In the genomic region with DNA sequence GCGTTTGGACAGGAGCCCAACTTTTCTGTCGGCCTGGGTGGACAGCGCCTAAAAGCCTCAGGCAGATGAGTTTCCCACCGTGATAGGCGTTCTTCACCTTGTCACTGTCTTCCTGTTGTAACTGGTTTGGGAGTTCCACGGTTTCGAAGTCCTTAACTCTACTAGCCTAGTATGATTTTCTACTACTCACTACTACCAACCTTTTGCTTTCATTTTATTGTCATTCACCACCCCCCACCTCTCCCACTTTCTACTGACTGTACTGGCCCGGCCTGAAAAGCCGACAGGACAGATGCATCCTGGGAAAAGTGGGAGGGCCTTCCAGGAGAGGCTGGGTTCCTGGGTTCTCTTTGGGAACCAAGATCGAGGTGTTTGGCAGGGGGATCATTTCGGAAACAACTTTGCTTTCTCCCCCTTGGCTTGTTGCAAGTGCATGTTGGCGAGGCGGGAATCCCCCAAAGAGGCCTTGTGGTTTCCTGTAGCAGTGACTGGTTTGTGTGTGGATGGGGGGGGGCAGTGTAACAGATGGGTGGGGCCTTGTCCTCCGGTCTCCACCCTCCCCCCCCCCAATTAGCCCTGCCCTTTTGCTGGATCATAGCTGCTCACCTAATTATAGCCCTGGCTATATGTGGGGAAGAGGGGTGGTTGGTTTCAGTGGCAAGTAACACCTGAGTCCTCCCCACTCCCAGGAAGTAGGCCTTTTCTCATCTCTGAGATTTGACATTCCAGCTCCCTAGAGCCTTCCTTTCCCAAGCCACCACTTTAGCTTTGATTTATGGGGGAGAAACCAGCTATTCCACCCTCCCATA, we compare ENCODE assay signal across 9 cellular contexts. TPM values are rescaled to one million over a fixed set of nuclear protein-coding genes. Genes with fewer than 3 reads are reported as not detected.
DNase-seq lines count a peak whose midpoint lies in the region; ATAC-seq, FAIRE-seq and TF ChIP-seq lines count a peak whose summit lies in the region.
"Had no signal": no experiment of that assay in that cellular context is flagged by ENCODE, and none has a peak within 500 bp of the region (broad histone marks: within the 10 kb centered on the region; RNA-seq: fewer than 3 reads in every experiment).

No MANE protein-coding gene starts in this region.

- peak overlapping the region; percentile 97 for H2BK5ac ChIP-seq in H1 (ENCODE audit: low read depth, low read length)
- peak overlapping the region; percentile 51 for H2BK5ac ChIP-seq in mesendoderm (ENCODE audit: low read length)

- H2BK15ac ChIP-seq in H1 (ENCODE audit: low read length) (0 out of 2 replicates have a peak overlapping the region, but pooled peaks have one; percentile 88), mesendoderm (replicated peaks; ENCODE audit: low read depth) (no peak overlapping the region)

- peaks cover 39% of the 10 kb centered on the region for H3K36me3 ChIP-seq in CD8-positive, alpha-beta T cell (ENCODE audit: insufficient read depth, low read length)
- H3K36me3 ChIP-seq in H1 (ENCODE audit: control insufficient read depth in 2 of 4, insufficient read depth in 4 of 4, low read length in 3 of 4): peaks cover 27 to 44% (median 36%) of the 10 kb centered on the region in 4 experiments
- H3K36me3 ChIP-seq in mesendoderm (ENCODE audit: control insufficient read depth, insufficient read depth, low read length): peaks cover 21% of the 10 kb centered on the region

- no peaks in the 10 kb centered on the region for H3K27me3 ChIP-seq in CD8-positive, alpha-beta T cell (ENCODE audit: insufficient read depth, low read length)
- no peaks in the 10 kb centered on the region for H3K27me3 ChIP-seq in H1 (replicated peaks in 1 of 4; ENCODE audit: control insufficient read depth in 3 of 4, extremely low read depth in 1 of 4, insufficient read depth in 3 of 4, low read length in 3 of 4)
- no peaks in the 10 kb centered on the region for H3K27me3 ChIP-seq in mesendoderm (ENCODE audit: insufficient read depth, low read length, poor library complexity)

- H4K5ac ChIP-seq in H1 (ENCODE audit: insufficient read length, low read depth, low read length) (peak overlapping the region; percentile 72), mesendoderm (ENCODE audit: low read length) (no peak overlapping the region)

- WGBS in H1 (ENCODE audit: extremely low coverage in 1 of 2, insufficient coverage in 1 of 2, insufficient read length in 1 of 2, insufficient replicate concordance in 2 of 2, low coverage in 1 of 2, low lambda C conversion rate in 2 of 2, missing lambda C conversion rate in 1 of 2), 2 experiments: 0% methylated on average over 14 of the region's 14 CpGs; no CpG with 5 or more reads in 1 of the 2 experiments
- WGBS in mesendoderm (ENCODE audit: extremely low coverage, insufficient coverage, low lambda C conversion rate): no CpG with 5 or more reads among the region's 14 CpGs

- H3K27me3 Mint-ChIP-seq in CD8-positive, alpha-beta T cell (ENCODE audit: low read depth): no peaks in the 10 kb centered on the region

- peak overlapping the region; percentile 97 for H3K27ac Mint-ChIP-seq in CD8-positive, alpha-beta T cell

- H3K4me1 ChIP-seq in CD8-positive, alpha-beta T cell (ENCODE audit: insufficient read depth, low read length): peaks cover 40% of the 10 kb centered on the region
- H3K4me1 ChIP-seq in H1 (replicated peaks in 1 of 4; ENCODE audit: control insufficient read depth in 3 of 4, insufficient read depth in 4 of 4, low read length in 3 of 4) (peaks cover 0 to 14% (median 6%) of the 10 kb centered on the region in 4 experiments; a peak in 5 of 7 replicates), mesendoderm (ENCODE audit: control insufficient read depth, low read depth, low read length) (peaks cover 6% of the 10 kb centered on the region)

- peak overlapping the region; percentile 88 for H4K91ac ChIP-seq in H1 (replicated peaks; ENCODE audit: insufficient read length, low read length)

- peak; percentile 19 for FAIRE-seq in H1 (lab: Jason Lieb, UNC)
- FAIRE-seq: TTC549 had no signal

- peak overlapping the region; percentile 88 to 99 for H3K4me2 ChIP-seq in H1 (ENCODE audit: insufficient read depth in 1 of 2, low read depth in 2 of 2, low read length in 2 of 2)
- H3K4me2 ChIP-seq in mesendoderm (ENCODE audit: low read length): peak overlapping the region; percentile 90

- H4K8ac ChIP-seq in H1 (ENCODE audit: extremely low read depth, insufficient read depth, low read length) (peak overlapping the region; percentile 88; the same call in 1 of the 2 replicates), mesendoderm (ENCODE audit: low read depth, low read length) (no peak overlapping the region)

- peak; percentile 75 to 96 (median 82) for DNase-seq in CD8-positive, alpha-beta T cell
- peak; percentile 74 for DNase-seq in NK-92 treated with Interleukin-12 subunit alpha and Interleukin-12 subunit beta, amount 100 ng/mL, for 24 hours (lab: John Stamatoyannopoulos, UW)
- DNase-seq in activated CD8-positive, alpha-beta memory T cell treated with anti-CD3 and anti-CD28 coated beads for 48 hours (ENCODE audit: low read depth in 2 of 3, low spot score in 2 of 3): peak in 2 of 3 experiments; percentile 52 to 69
- peak in 1 of 2 experiments; percentile 75 for DNase-seq in H1 (ENCODE audit: low read depth in 1 of 2, low spot score in 2 of 2)
- DNase-seq in mesendoderm: peak; percentile 91
- DNase-seq in stimulated activated CD8-positive, alpha-beta memory T cell treated with anti-CD3 and anti-CD28 coated beads, Interleukin-15, amount 100 ng/mL, for 1 hour (ENCODE audit: low read depth): peak; percentile 69

- TF ChIP-seq CTCF in CD8-positive, alpha-beta T cell (IDR thresholded peaks at IDR 0.05): no peak
- no peak for TF ChIP-seq CTCF in H1 (IDR thresholded peaks at IDR 0.05; ENCODE audit: control extremely low read depth in 1 of 3, insufficient read depth in 1 of 3, low read depth in 1 of 3, low read length in 3 of 3)

- H3K79me1 ChIP-seq in H1 (ENCODE audit: low read depth, low read length) (peaks cover 12% of the 10 kb centered on the region), mesendoderm (ENCODE audit: low read length) (peaks cover 16% of the 10 kb centered on the region)

- H3K18ac ChIP-seq in H1 (ENCODE audit: extremely low read depth, low read length): peak overlapping the region; percentile 93
- H3K18ac ChIP-seq in mesendoderm (ENCODE audit: low read length): peak overlapping the region; percentile 98

- H2AK5ac ChIP-seq in H1 (ENCODE audit: low read depth, low read length) (peak overlapping the region; percentile 96; the same call in 1 of the 2 replicates), mesendoderm (ENCODE audit: low read length) (peak overlapping the region; percentile 92)

- POLR2A ChIA-PET in CD8-positive, alpha-beta T cell (lab: Charles Lee): interaction anchor here (1.0 to 3.2 kb wide), 6 partner anchors 12 to 263 kb away, joined by 3 to 20 read pairs (median 6); partner anchors contain the start of genes ACAP1, NEURL4 and TMEM256
- POLR2A ChIA-PET in H1 (lab: Charles Lee; ENCODE audit: partially characterized antibody): interaction anchor here (0.8 to 11.3 kb wide), 32 partner anchors 9 to 263 kb away, joined by 3 to 223 read pairs (median 5); partner anchors contain the start of genes ACAP1, CLDN7, CTDNEP1 and DLG4

- CTCF ChIA-PET in CD8-positive, alpha-beta T cell (lab: Charles Lee): interaction anchor here (1.1 to 2.5 kb wide), 5 partner anchors 12 to 128 kb away, joined by 5 to 14 read pairs (median 9); partner anchors contain the start of gene ACAP1
- CTCF ChIA-PET in H1 (lab: Charles Lee; ENCODE audit: partially characterized antibody): interaction anchor here (0.6 to 4.5 kb wide), 7 partner anchors 12 to 263 kb away, joined by 3 to 22 read pairs (median 3); partner anchors contain the start of gene ASGR1

- TF ChIP-seq POLR2A in H1 (IDR thresholded peaks at IDR 0.05; ENCODE audit: control extremely low read depth in 1 of 2, low read depth in 2 of 2, low read length in 2 of 2): peak; percentile 50 to 66

- H3K9ac ChIP-seq in H1 (replicated peaks in 1 of 4; ENCODE audit: extremely low read depth in 1 of 4, low read depth in 3 of 4, low read length in 3 of 4) (peak overlapping the region; percentile 71 to 98 (median 96)), mesendoderm (ENCODE audit: low read length) (peak overlapping the region; percentile 98)

- H3K23me2 ChIP-seq in H1 (ENCODE audit: low read depth, low read length): peaks cover 10% of the 10 kb centered on the region

- 0 out of 2 replicates have a peak overlapping the region, but pooled peaks have one; percentile 32 for H2BK20ac ChIP-seq in H1 (ENCODE audit: low read length)

- H3K14ac ChIP-seq in H1 (ENCODE audit: insufficient read length): no peak overlapping the region

- no peak overlapping the region for H2BK12ac ChIP-seq in H1 (ENCODE audit: low read depth, low read length)

- H3K4ac ChIP-seq in H1 (replicated peaks; ENCODE audit: insufficient read length, low read depth, low read length) (peak overlapping the region; percentile 99), mesendoderm (ENCODE audit: low read depth, low read length) (peak overlapping the region; percentile 100)

- ATAC-seq in CD8-positive, alpha-beta T cell: peak; percentile 32
- peak; percentile 20 for ATAC-seq in HG03025 (IDR thresholded peaks at IDR 0.05; ENCODE audit: low FRiP score, unreplicated experiment)
- no peak for ATAC-seq in HG03139 (IDR thresholded peaks at IDR 0.05; ENCODE audit: unreplicated experiment)

- no peaks in the 10 kb centered on the region for H3K9me3 ChIP-seq in CD8-positive, alpha-beta T cell (ENCODE audit: low read length)
- H3K9me3 ChIP-seq in H1 (ENCODE audit: insufficient read depth in 2 of 2, low read depth in 1 of 2, low read length in 1 of 2): no peaks in the 10 kb centered on the region

- no peak overlapping the region for H3K23ac ChIP-seq in H1 (ENCODE audit: insufficient read length)
- peak overlapping the region; percentile 92 for H3K23ac ChIP-seq in mesendoderm (ENCODE audit: low read length)

- H3K36me3 Mint-ChIP-seq in CD8-positive, alpha-beta T cell: peaks cover 55% of the 10 kb centered on the region

- no peak for TF ChIP-seq RAD21 in H1 (IDR thresholded peaks at IDR 0.05 in 1 of 2, conservative IDR thresholded peaks at IDR 0.05 in 1 of 2; ENCODE audit: low read depth in 2 of 2, low read length in 2 of 2)

- peaks cover 56% of the 10 kb centered on the region for H3K4me1 Mint-ChIP-seq in CD8-positive, alpha-beta T cell (ENCODE audit: low read depth)

- H3K4me3 Mint-ChIP-seq in CD8-positive, alpha-beta T cell: peak overlapping the region; percentile 94

- no peaks in the 10 kb centered on the region for H3K9me3 Mint-ChIP-seq in CD8-positive, alpha-beta T cell

- H3K56ac ChIP-seq in H1 (replicated peaks; ENCODE audit: insufficient read length, low read depth, low read length) (peak overlapping the region; percentile 94), mesendoderm (ENCODE audit: low read length) (peak overlapping the region; percentile 97)

- peak overlapping the region; percentile 94 for H3K27ac ChIP-seq in CD8-positive, alpha-beta T cell (ENCODE audit: low read depth, low read length)
- H3K27ac ChIP-seq in H1 (ENCODE audit: low read depth, low read length): peak overlapping the region; percentile 92
- peak overlapping the region; percentile 97 for H3K27ac ChIP-seq in mesendoderm (ENCODE audit: low read depth, low read length)

- H2BK120ac ChIP-seq in H1 (replicated peaks; ENCODE audit: low read depth, low read length) (peak overlapping the region; percentile 70), mesendoderm (ENCODE audit: low read depth, low read length) (no peak overlapping the region)

- TF ChIP-seq EP300 in H1 (IDR thresholded peaks at IDR 0.05; ENCODE audit: borderline replicate concordance in 1 of 2, low read depth in 2 of 2, low read length in 2 of 2): no peak

- intact Hi-C loops in CD8-positive, alpha-beta T cell (cut with DNase I, micrococcal nuclease): loop anchor here (1.0 to 5.0 kb wide), 6 partner anchors 20 to 1073 kb away; partner anchors contain the start of genes NEURL4 (in 1 of the 2), POLR2A (in 1 of the 2) and RPL26 (in 1 of the 2)

- no peak overlapping the region for H2AFZ ChIP-seq in H1 (ENCODE audit: low read length)

- H4K20me1 ChIP-seq in H1 (replicated peaks in 1 of 2; ENCODE audit: control insufficient read depth in 1 of 2, insufficient read depth in 2 of 2, low read length in 2 of 2): peaks cover 21 to 26% of the 10 kb centered on the region in 2 experiments

- peaks cover 17 to 38% of the 10 kb centered on the region in 2 experiments for H3K79me2 ChIP-seq in H1 (ENCODE audit: control insufficient read depth in 1 of 2, insufficient read depth in 2 of 2, low read length in 2 of 2)
- H3K79me2 ChIP-seq in mesendoderm (ENCODE audit: control insufficient read depth, insufficient read depth, low read length): peaks cover 39% of the 10 kb centered on the region

- H3K4me3 ChIP-seq in CD8-positive, alpha-beta T cell (ENCODE audit: low read depth, low read length): peak overlapping the region; percentile 92
- H3K4me3 ChIP-seq in H1 (ENCODE audit: extremely low read depth in 1 of 4, insufficient read depth in 2 of 4, low read depth in 3 of 4, low read length in 4 of 4) (peak overlapping the region; percentile 87 to 97 (median 90)), mesendoderm (ENCODE audit: low read length) (peak overlapping the region; percentile 91)

RNA-seq across cellular contexts. Expression of gene EIF5A, which starts 1.4 kb away (rescaled TPM):
- 100 to 1,000 TPM; 581 to 613 TPM for total RNA-seq in CD8-positive, alpha-beta T cell
- 1,158 and 1,172 TPM in 2 replicates for total RNA-seq in H1 (2021; fragmentation: NEBNext Ultra II Directional; extraction: Animal tissue kit (Norgen Biotek cat#: 25700))
- polyA plus RNA-seq in H1 (2011; rRNA removed): 717 and 962 TPM in 2 replicates
- 875 TPM for polyA plus RNA-seq in H1 (2011; cell fraction: cytosol; rRNA removed)
- 719 TPM for polyA plus RNA-seq in H1 (2011; cell fraction: nucleus; rRNA removed)
- polyA plus RNA-seq in H1 (2012, experiment 1 of 2): 1,190 to 1,288 TPM (median 1,234 TPM) in 4 replicates
- polyA plus RNA-seq in H1 (2012, experiment 2 of 2): 1,228 TPM
- polyA plus RNA-seq in H1 (2013, experiment 1 of 2): 992 TPM
- 1,009 TPM for polyA plus RNA-seq in H1 (2013, experiment 2 of 2)
- 837 and 958 TPM in 2 replicates for polyA minus RNA-seq in H1 (2011; rRNA and poly(A)+ RNA removed)
- 476 TPM for polyA minus RNA-seq in H1 (2011; cell fraction: cytosol; rRNA and poly(A)+ RNA removed)
- 281 TPM for polyA minus RNA-seq in H1 (2011; cell fraction: nucleus; rRNA and poly(A)+ RNA removed)
- polyA plus RNA-seq in mesendoderm (2013, experiment 1 of 2): 1,299 TPM
- 1,284 TPM for polyA plus RNA-seq in mesendoderm (2013, experiment 2 of 2)

RNA-seq across cellular contexts. Expression of gene GPS2, which starts 6.3 kb away (rescaled TPM):
- total RNA-seq in CD8-positive, alpha-beta T cell: 100 to 1,000 TPM; 128 to 132 TPM
- total RNA-seq in H1 (2021; fragmentation: NEBNext Ultra II Directional; extraction: Animal tissue kit (Norgen Biotek cat#: 25700)): 67.0 and 74.8 TPM in 2 replicates
- 152 and 203 TPM in 2 replicates for polyA plus RNA-seq in H1 (2011; rRNA removed)
- polyA plus RNA-seq in H1 (2011; cell fraction: cytosol; rRNA removed): 79.1 TPM
- 153 TPM for polyA plus RNA-seq in H1 (2011; cell fraction: nucleus; rRNA removed)
- 73.9 to 93.2 TPM (median 88.0 TPM) in 4 replicates for polyA plus RNA-seq in H1 (2012, experiment 1 of 2)
- polyA plus RNA-seq in H1 (2012, experiment 2 of 2): 103 TPM
- 63.1 TPM for polyA plus RNA-seq in H1 (2013, experiment 1 of 2)
- polyA plus RNA-seq in H1 (2013, experiment 2 of 2): 58.9 TPM
- polyA minus RNA-seq in H1 (2011; rRNA and poly(A)+ RNA removed): 43.0 and 79.6 TPM in 2 replicates
- polyA minus RNA-seq in H1 (2011; cell fraction: cytosol; rRNA and poly(A)+ RNA removed): 44.0 TPM
- polyA minus RNA-seq in H1 (2011; cell fraction: nucleus; rRNA and poly(A)+ RNA removed): 47.7 TPM
- polyA plus RNA-seq in mesendoderm (2013, experiment 1 of 2): 58.1 TPM
- polyA plus RNA-seq in mesendoderm (2013, experiment 2 of 2): 57.8 TPM

RNA-seq across cellular contexts. Expression of gene YBX2, which starts 14.4 kb away (rescaled TPM):
- total RNA-seq in CD8-positive, alpha-beta T cell: not detected
- total RNA-seq in H1 (2021; fragmentation: NEBNext Ultra II Directional; extraction: Animal tissue kit (Norgen Biotek cat#: 25700)): 27.6 and 30.5 TPM in 2 replicates
- 19.2 and 35.5 TPM in 2 replicates for polyA plus RNA-seq in H1 (2011; rRNA removed)
- polyA plus RNA-seq in H1 (2011; cell fraction: cytosol; rRNA removed): 28.3 TPM
- polyA plus RNA-seq in H1 (2011; cell fraction: nucleus; rRNA removed): 105 TPM
- 24.2 to 40.9 TPM (median 34.5 TPM) in 4 replicates for polyA plus RNA-seq in H1 (2012, experiment 1 of 2)
- 31.0 TPM for polyA plus RNA-seq in H1 (2012, experiment 2 of 2)
- 44.7 TPM for polyA plus RNA-seq in H1 (2013, experiment 1 of 2)
- 42.3 TPM for polyA plus RNA-seq in H1 (2013, experiment 2 of 2)
- 5.5 and 10.0 TPM in 2 replicates for polyA minus RNA-seq in H1 (2011; rRNA and poly(A)+ RNA removed)
- polyA minus RNA-seq in H1 (2011; cell fraction: cytosol; rRNA and poly(A)+ RNA removed): 11.9 TPM
- 11.7 TPM for polyA minus RNA-seq in H1 (2011; cell fraction: nucleus; rRNA and poly(A)+ RNA removed)
- polyA plus RNA-seq in mesendoderm (2013, experiment 1 of 2): 11.2 TPM
- 10.6 TPM for polyA plus RNA-seq in mesendoderm (2013, experiment 2 of 2)

RNA-seq across cellular contexts. Expression of gene NEURL4, which starts 20.3 kb away (rescaled TPM):
- total RNA-seq in CD8-positive, alpha-beta T cell: 10 to 100 TPM; 29.1 to 32.2 TPM
- 46.8 and 55.4 TPM in 2 replicates for total RNA-seq in H1 (2021; fragmentation: NEBNext Ultra II Directional; extraction: Animal tissue kit (Norgen Biotek cat#: 25700))
- polyA plus RNA-seq in H1 (2011; rRNA removed): 29.6 and 39.9 TPM in 2 replicates
- 25.8 TPM for polyA plus RNA-seq in H1 (2011; cell fraction: cytosol; rRNA removed)
- polyA plus RNA-seq in H1 (2011; cell fraction: nucleus; rRNA removed): 261 TPM
- 32.3 to 49.5 TPM (median 46.3 TPM) in 4 replicates for polyA plus RNA-seq in H1 (2012, experiment 1 of 2)
- 25.9 TPM for polyA plus RNA-seq in H1 (2012, experiment 2 of 2)
- polyA plus RNA-seq in H1 (2013, experiment 1 of 2): 18.6 TPM
- polyA plus RNA-seq in H1 (2013, experiment 2 of 2): 19.7 TPM
- polyA minus RNA-seq in H1 (2011; rRNA and poly(A)+ RNA removed): 32.3 and 33.5 TPM in 2 replicates
- 21.3 TPM for polyA minus RNA-seq in H1 (2011; cell fraction: cytosol; rRNA and poly(A)+ RNA removed)
- polyA minus RNA-seq in H1 (2011; cell fraction: nucleus; rRNA and poly(A)+ RNA removed): 76.2 TPM
- 13.0 TPM for polyA plus RNA-seq in mesendoderm (2013, experiment 1 of 2)
- polyA plus RNA-seq in mesendoderm (2013, experiment 2 of 2): 14.2 TPM

RNA-seq across cellular contexts. Expression of gene SLC2A4, which starts 27.3 kb away (rescaled TPM):
- not detected for total RNA-seq in CD8-positive, alpha-beta T cell
- total RNA-seq in H1 (2021; fragmentation: NEBNext Ultra II Directional; extraction: Animal tissue kit (Norgen Biotek cat#: 25700)): 5.7 and 6.4 TPM in 2 replicates
- 6.9 and 10.6 TPM in 2 replicates for polyA plus RNA-seq in H1 (2011; rRNA removed)
- polyA plus RNA-seq in H1 (2011; cell fraction: cytosol; rRNA removed): 7.5 TPM
- polyA plus RNA-seq in H1 (2011; cell fraction: nucleus; rRNA removed): 15.5 TPM
- polyA plus RNA-seq in H1 (2012, experiment 1 of 2): 3.5 to 5.8 TPM (median 5.0 TPM) in 4 replicates
- polyA plus RNA-seq in H1 (2012, experiment 2 of 2): 3.6 TPM
- 7.3 TPM for polyA plus RNA-seq in H1 (2013, experiment 1 of 2)
- 6.6 TPM for polyA plus RNA-seq in H1 (2013, experiment 2 of 2)
- polyA minus RNA-seq in H1 (2011; rRNA and poly(A)+ RNA removed): 6.4 and 9.5 TPM in 2 replicates
- polyA minus RNA-seq in H1 (2011; cell fraction: cytosol; rRNA and poly(A)+ RNA removed): 5.3 TPM
- 13.3 TPM for polyA minus RNA-seq in H1 (2011; cell fraction: nucleus; rRNA and poly(A)+ RNA removed)
- 1.0 TPM for polyA plus RNA-seq in mesendoderm (2013, experiment 1 of 2)
- polyA plus RNA-seq in mesendoderm (2013, experiment 2 of 2): 1.0 TPM

Comparison
In these comparisons a context has a peak if more than half of its experiments do, and no peak if none do; other contexts are left out.
1. RNA of gene YBX2, which starts 14.4 kb away (total RNA-seq): 27.6 to 30.5 TPM in H1; not detected in CD8-positive, alpha-beta T cell; every median in the first group is over 10 times any median in the second.
2. Peak in every context shown above with its lines, with median percentiles within 50 percentile points of each other: H3K27ac ChIP-seq and H3K4me3 ChIP-seq.